ENCODE assay signal across 20 cellular contexts in genomic region chr6:168637853-168638252, GRCh38.
"Had no signal": no experiment of that assay in that cellular context is flagged by ENCODE, and none has a peak within 500 bp of the region (broad histone marks: within the 10 kb centered on the region; RNA-seq: fewer than 3 reads in every experiment).

No MANE protein-coding gene starts in this region.

- H3K4me3 ChIP-seq: body of pancreas, left lung, ovary, psoas muscle, smooth muscle cell, stomach, testis, upper lobe of left lung had no signal

- FAIRE-seq: colon, frontal cortex, keratinocyte had no signal

- H3K27me3 ChIP-seq: body of pancreas, ovary, testis, upper lobe of left lung had no signal

- ATAC-seq: activated CD4-positive, alpha-beta T cell treated with anti-CD3 and anti-CD28 coated beads for 36 hours; body of pancreas; left lung; naive thymus-derived CD4-positive, alpha-beta T cell; psoas muscle had no signal

- H3K4me1 Mint-ChIP-seq: activated CD4-positive, alpha-beta T cell treated with anti-CD3 and anti-CD28 coated beads for 36 hours had no signal

- H3K4me3 Mint-ChIP-seq: activated CD4-positive, alpha-beta memory T cell treated with anti-CD3 and anti-CD28 coated beads for 36 hours; activated CD4-positive, alpha-beta T cell treated with anti-CD3 and anti-CD28 coated beads for 36 hours; activated naive CD4-positive, alpha-beta T cell treated with anti-CD3 and anti-CD28 coated beads for 36 hours; naive thymus-derived CD4-positive, alpha-beta T cell had no signal

- H3K27ac ChIP-seq: body of pancreas, left lung, psoas muscle, upper lobe of left lung had no signal

- H3K36me3 ChIP-seq: left lung, ovary, stomach, upper lobe of left lung had no signal

- H3K36me3 Mint-ChIP-seq: activated CD4-positive, alpha-beta memory T cell treated with anti-CD3 and anti-CD28 coated beads for 36 hours; naive thymus-derived CD4-positive, alpha-beta T cell had no signal

- H3K27ac Mint-ChIP-seq: activated CD4-positive, alpha-beta memory T cell treated with anti-CD3 and anti-CD28 coated beads for 36 hours; activated CD4-positive, alpha-beta T cell treated with anti-CD3 and anti-CD28 coated beads for 36 hours; activated naive CD4-positive, alpha-beta T cell treated with anti-CD3 and anti-CD28 coated beads for 36 hours; naive thymus-derived CD4-positive, alpha-beta T cell had no signal

- H3K4me2 ChIP-seq: smooth muscle cell had no signal

- H3K9me3 ChIP-seq: body of pancreas, ovary, psoas muscle, stomach, testis, upper lobe of left lung had no signal

- DNase-seq: activated CD4-positive, alpha-beta memory T cell treated with anti-CD3 and anti-CD28 coated beads for 36 hours; activated CD4-positive, alpha-beta T cell treated with anti-CD3 and anti-CD28 coated beads for 36 hours; activated naive CD4-positive, alpha-beta T cell treated with anti-CD3 and anti-CD28 coated beads for 36 hours; activated T-cell treated with anti-CD3 and anti-CD28 coated beads, Interleukin-2, amount 50 U/mL, for 1 hour; body of pancreas; caudate nucleus; erythroblast; left lung; naive thymus-derived CD4-positive, alpha-beta T cell; ovary; psoas muscle; right cardiac atrium; stimulated activated CD4-positive, alpha-beta T cell treated with anti-CD3 and anti-CD28 coated beads, Interleukin-4, amount 100 ng/mL, for 1 hour; stomach; testis; upper lobe of left lung had no signal

- H3K4me1 ChIP-seq: left lung, psoas muscle, upper lobe of left lung had no signal
